ENCODE assay signal across 1 cellular context in genomic region chr18:58416704-58417683, GRCh38.
TF ChIP-seq lines count a peak whose summit lies in the region.

No MANE protein-coding gene starts in this region.

TF ChIP-seq in GM23338, 12 proteins besides CTCF, POLR2A, EP300 and RAD21:
- TF ChIP-seq, protein P1, sequence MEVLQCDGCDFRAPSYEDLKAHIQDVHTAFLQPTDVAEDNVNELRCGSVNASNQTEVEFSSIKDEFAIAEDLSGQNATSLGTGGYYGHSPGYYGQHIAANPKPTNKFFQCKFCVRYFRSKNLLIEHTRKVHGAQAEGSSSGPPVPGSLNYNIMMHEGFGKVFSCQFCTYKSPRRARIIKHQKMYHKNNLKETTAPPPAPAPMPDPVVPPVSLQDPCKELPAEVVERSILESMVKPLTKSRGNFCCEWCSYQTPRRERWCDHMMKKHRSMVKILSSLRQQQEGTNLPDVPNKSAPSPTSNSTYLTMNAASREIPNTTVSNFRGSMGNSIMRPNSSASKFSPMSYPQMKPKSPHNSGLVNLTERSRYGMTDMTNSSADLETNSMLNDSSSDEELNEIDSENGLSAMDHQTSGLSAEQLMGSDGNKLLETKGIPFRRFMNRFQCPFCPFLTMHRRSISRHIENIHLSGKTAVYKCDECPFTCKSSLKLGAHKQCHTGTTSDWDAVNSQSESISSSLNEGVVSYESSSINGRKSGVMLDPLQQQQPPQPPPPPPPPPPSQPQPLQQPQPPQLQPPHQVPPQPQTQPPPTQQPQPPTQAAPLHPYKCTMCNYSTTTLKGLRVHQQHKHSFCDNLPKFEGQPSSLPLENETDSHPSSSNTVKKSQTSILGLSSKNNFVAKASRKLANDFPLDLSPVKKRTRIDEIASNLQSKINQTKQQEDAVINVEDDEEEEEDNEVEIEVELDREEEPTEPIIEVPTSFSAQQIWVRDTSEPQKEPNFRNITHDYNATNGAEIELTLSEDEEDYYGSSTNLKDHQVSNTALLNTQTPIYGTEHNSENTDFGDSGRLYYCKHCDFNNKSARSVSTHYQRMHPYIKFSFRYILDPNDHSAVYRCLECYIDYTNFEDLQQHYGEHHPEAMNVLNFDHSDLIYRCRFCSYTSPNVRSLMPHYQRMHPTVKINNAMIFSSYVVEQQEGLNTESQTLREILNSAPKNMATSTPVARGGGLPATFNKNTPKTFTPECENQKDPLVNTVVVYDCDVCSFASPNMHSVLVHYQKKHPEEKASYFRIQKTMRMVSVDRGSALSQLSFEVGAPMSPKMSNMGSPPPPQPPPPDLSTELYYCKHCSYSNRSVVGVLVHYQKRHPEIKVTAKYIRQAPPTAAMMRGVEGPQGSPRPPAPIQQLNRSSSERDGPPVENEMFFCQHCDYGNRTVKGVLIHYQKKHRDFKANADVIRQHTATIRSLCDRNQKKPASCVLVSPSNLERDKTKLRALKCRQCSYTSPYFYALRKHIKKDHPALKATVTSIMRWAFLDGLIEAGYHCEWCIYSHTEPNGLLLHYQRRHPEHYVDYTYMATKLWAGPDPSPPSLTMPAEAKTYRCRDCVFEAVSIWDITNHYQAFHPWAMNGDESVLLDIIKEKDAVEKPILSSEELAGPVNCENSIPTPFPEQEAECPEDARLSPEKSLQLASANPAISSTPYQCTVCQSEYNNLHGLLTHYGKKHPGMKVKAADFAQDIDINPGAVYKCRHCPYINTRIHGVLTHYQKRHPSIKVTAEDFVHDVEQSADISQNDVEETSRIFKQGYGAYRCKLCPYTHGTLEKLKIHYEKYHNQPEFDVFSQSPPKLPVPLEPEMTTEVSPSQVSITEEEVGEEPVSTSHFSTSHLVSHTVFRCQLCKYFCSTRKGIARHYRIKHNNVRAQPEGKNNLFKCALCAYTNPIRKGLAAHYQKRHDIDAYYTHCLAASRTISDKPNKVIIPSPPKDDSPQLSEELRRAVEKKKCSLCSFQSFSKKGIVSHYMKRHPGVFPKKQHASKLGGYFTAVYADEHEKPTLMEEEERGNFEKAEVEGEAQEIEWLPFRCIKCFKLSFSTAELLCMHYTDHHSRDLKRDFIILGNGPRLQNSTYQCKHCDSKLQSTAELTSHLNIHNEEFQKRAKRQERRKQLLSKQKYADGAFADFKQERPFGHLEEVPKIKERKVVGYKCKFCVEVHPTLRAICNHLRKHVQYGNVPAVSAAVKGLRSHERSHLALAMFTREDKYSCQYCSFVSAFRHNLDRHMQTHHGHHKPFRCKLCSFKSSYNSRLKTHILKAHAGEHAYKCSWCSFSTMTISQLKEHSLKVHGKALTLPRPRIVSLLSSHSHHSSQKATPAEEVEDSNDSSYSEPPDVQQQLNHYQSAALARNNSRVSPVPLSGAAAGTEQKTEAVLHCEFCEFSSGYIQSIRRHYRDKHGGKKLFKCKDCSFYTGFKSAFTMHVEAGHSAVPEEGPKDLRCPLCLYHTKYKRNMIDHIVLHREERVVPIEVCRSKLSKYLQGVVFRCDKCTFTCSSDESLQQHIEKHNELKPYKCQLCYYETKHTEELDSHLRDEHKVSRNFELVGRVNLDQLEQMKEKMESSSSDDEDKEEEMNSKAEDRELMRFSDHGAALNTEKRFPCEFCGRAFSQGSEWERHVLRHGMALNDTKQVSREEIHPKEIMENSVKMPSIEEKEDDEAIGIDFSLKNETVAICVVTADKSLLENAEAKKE (CRISPR knock-in tag; IDR thresholded peaks at IDR 0.05) = no peak
